ENCODE assay signal across 8 cellular contexts in genomic region chr6:129251669-129252376, GRCh38.
DNase-seq lines count a peak whose midpoint lies in the region; ATAC-seq, FAIRE-seq and TF ChIP-seq lines count a peak whose summit lies in the region.

No MANE protein-coding gene starts in this region.

- H3K36me3 ChIP-seq in endothelial cell of umbilical vein (ENCODE audit: control insufficient read depth in 2 of 2, extremely low read depth in 1 of 2, insufficient read depth in 2 of 2, low read length in 2 of 2): no peaks in the 10 kb centered on the region
- no peaks in the 10 kb centered on the region for H3K36me3 ChIP-seq in thoracic aorta

- no peaks in the 10 kb centered on the region for H3K9me1 ChIP-seq in endothelial cell of umbilical vein (replicated peaks; ENCODE audit: control insufficient read depth, extremely low read depth, insufficient read depth, low read length)

- TF ChIP-seq POLR2A in endothelial cell of umbilical vein (IDR thresholded peaks at IDR 0.05; ENCODE audit: low read depth, low read length): no peak

- no peaks in the 10 kb centered on the region for H3K9me3 ChIP-seq in endothelial cell of umbilical vein (replicated peaks; ENCODE audit: control insufficient read depth, insufficient read depth, low read length)
- no peaks in the 10 kb centered on the region for H3K9me3 ChIP-seq in thoracic aorta

- peak; percentile 83 for ATAC-seq in GM19023 (IDR thresholded peaks at IDR 0.05; ENCODE audit: unreplicated experiment)
- peak; percentile 62 for ATAC-seq in HG03108 (IDR thresholded peaks at IDR 0.05; ENCODE audit: unreplicated experiment)
- peak; percentile 20 for ATAC-seq in thoracic aorta (ENCODE audit: insufficient number of reproducible peaks, low FRiP score, low read depth)

- no peaks in the 10 kb centered on the region for H3K79me2 ChIP-seq in endothelial cell of umbilical vein (ENCODE audit: control insufficient read depth, insufficient read depth, low read length)

- peak; percentile 94 for FAIRE-seq in endothelial cell of umbilical vein (lab: Jason Lieb, UNC)

- no peak overlapping the region for H2AFZ ChIP-seq in endothelial cell of umbilical vein (ENCODE audit: low read depth, low read length)

- H3K4me2 ChIP-seq in endothelial cell of umbilical vein (ENCODE audit: insufficient read depth, low read length): no peak overlapping the region

- no peak overlapping the region for H3K9ac ChIP-seq in endothelial cell of umbilical vein (replicated peaks; ENCODE audit: extremely low read depth, insufficient read depth, low read length)

- no peaks in the 10 kb centered on the region for H4K20me1 ChIP-seq in endothelial cell of umbilical vein (replicated peaks; ENCODE audit: control insufficient read depth, extremely low read depth, insufficient read depth, low read length)

- CTCF ChIA-PET in endothelial cell of umbilical vein (lab: Charles Lee): interaction anchor here (0.7 to 6.7 kb wide), 32 partner anchors 8 to 1525 kb away, joined by 3 to 89 read pairs (median 5); partner anchors contain the start of gene LAMA2

- peaks cover 11 to 28% of the 10 kb centered on the region in 2 experiments for H3K27me3 ChIP-seq in endothelial cell of umbilical vein (ENCODE audit: control insufficient read depth in 2 of 2, insufficient read depth in 2 of 2, low read length in 2 of 2)
- no peaks in the 10 kb centered on the region for H3K27me3 ChIP-seq in thoracic aorta (replicated peaks; ENCODE audit: insufficient read depth)

- dilution Hi-C loops in endothelial cell of umbilical vein (cut with MboI; ENCODE audit: extremely low pct_ligation_motif_present, low sequenced_read_pairs): no loop called here

- TF ChIP-seq CTCF in endothelial cell of umbilical vein (IDR thresholded peaks at IDR 0.05; ENCODE audit: extremely low read depth in 1 of 2, insufficient read depth in 1 of 2, low read depth in 1 of 2, low read length in 2 of 2) (peak; percentile 74 to 76), thoracic aorta (IDR thresholded peaks at IDR 0.05) (peak; percentile 78)

- DNase-seq in COLO668 (lab: John Stamatoyannopoulos, UW; ENCODE audit: unreplicated experiment) (peak; percentile 18), NCI-H446 (lab: John Stamatoyannopoulos, UW) (peak; percentile 43 to 71), endothelial cell of umbilical vein (ENCODE audit: low read depth, low spot score) (peak; percentile 76), mucosa of gallbladder (ENCODE audit: low spot score) (peak; percentile 56), thoracic aorta (ENCODE audit: low spot score) (no peak)
- DNase-seq in activated CD4-positive, alpha-beta T cell treated with anti-CD3 and anti-CD28 coated beads, Interleukin-2, amount 50 U/mL, for 1 hour: peak; percentile 24

- H3K4me1 ChIP-seq in endothelial cell of umbilical vein (ENCODE audit: control insufficient read depth, extremely low read depth, insufficient read depth, low read length) (no peaks in the 10 kb centered on the region), thoracic aorta (ENCODE audit: control insufficient read depth in 1 of 2, low read depth in 2 of 2) (no peaks in the 10 kb centered on the region)

- POLR2A ChIA-PET in endothelial cell of umbilical vein (lab: Charles Lee): no interaction called here

- H3K27ac ChIP-seq in endothelial cell of umbilical vein (ENCODE audit: insufficient read depth, low read depth, low read length) (no peak overlapping the region), thoracic aorta (no peak overlapping the region)

- intact Hi-C loops in endothelial cell of umbilical vein (cut with micrococcal nuclease): loop anchor here (1.0 to 5.0 kb wide), 7 partner anchors 118 to 1397 kb away; no protein-coding TSS in a partner anchor

- H3K4me3 ChIP-seq in endothelial cell of umbilical vein (replicated peaks in 1 of 3; ENCODE audit: insufficient read depth in 1 of 3, low read depth in 1 of 3, low read length in 3 of 3): no peak overlapping the region
- H3K4me3 ChIP-seq in thoracic aorta: no peak overlapping the region

- BruUV-seq in endothelial cell of umbilical vein (replicated peaks; lab: Mats Ljungman, UMichigan): no TSS peak

TF ChIP-seq in endothelial cell of umbilical vein, 7 proteins besides CTCF, POLR2A, EP300 and RAD21:
- TF ChIP-seq EZH2 (IDR thresholded peaks at IDR 0.05; ENCODE audit: borderline replicate concordance, low read depth, low read length, severe bottlenecking) (no peak), JUN (IDR thresholded peaks at IDR 0.05; ENCODE audit: borderline replicate concordance, insufficient read depth, insufficient read length, low read depth) (no peak), MYC (IDR thresholded peaks at IDR 0.05; ENCODE audit: low read depth, low read length) (no peak), GATA2 (IDR thresholded peaks at IDR 0.05; ENCODE audit: insufficient read depth, insufficient read length, low read depth, low read length) (no peak), FOS (IDR thresholded peaks at IDR 0.05; ENCODE audit: borderline replicate concordance, insufficient read depth, low read length) (no peak), MAX (IDR thresholded peaks at IDR 0.05; ENCODE audit: insufficient read depth, insufficient read length) (no peak), POLR2AphosphoS5 (IDR thresholded peaks at IDR 0.05; ENCODE audit: insufficient read depth, low read depth, low read length) (no peak)

Comparison
In these comparisons a context has a peak if more than half of its experiments do, and no peak if none do; other contexts are left out.
1. ATAC-seq: peak in every context shown above with its lines; median percentile 83 in GM19023; 62 in HG03108; 20 in thoracic aorta.